32 cellular contexts compared by ENCODE assay signal in the genomic region with DNA sequence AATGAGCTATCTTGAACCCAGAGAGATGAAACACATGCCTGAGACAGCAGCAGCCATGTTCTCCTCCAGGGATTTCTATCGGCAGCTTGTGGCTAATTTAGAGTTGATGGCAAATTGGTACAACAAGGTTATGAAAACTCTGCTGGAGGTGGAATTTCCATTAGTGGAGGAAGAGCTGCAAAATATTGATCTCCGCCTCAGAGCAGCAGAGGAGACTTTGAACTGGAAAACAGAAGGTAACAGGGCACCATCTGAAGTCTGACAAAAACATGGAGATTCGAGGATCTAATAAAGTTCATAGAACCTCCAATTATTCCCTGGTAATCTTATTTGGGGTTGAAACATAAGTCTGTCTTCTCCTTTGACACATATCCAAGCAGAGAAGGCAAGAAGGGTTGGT. TPM values are rescaled to one million over a fixed set of nuclear protein-coding genes. Genes with fewer than 3 reads are reported as not detected.
"Had no signal": no experiment of that assay in that cellular context is flagged by ENCODE, and none has a peak within 500 bp of the region (broad histone marks: within the 10 kb centered on the region; RNA-seq: fewer than 3 reads in every experiment).

No MANE protein-coding gene starts in this region.

- DNase-seq: natural killer cell; occipital lobe; ovary; posterior cingulate gyrus; psoas muscle; right cardiac atrium; spleen; stimulated activated CD4-positive, alpha-beta T cell treated with anti-CD3 and anti-CD28 coated beads, Interleukin-12 subunit alpha, Interleukin-12 subunit beta, amount 100 ng/mL, for 4 hours; stimulated activated CD4-positive, alpha-beta T cell treated with anti-CD3 and anti-CD28 coated beads, Interleukin-1b, Interleukin-23, amount 100 ng/mL, for 48 hours; stimulated activated CD4-positive, alpha-beta T cell treated with anti-CD3 and anti-CD28 coated beads, Interleukin-4, amount 100 ng/mL, for 1 hour; stimulated activated CD4-positive, alpha-beta T cell treated with anti-CD3 and anti-CD28 coated beads, Interleukin-4, amount 100 ng/mL, for 4 hours; stimulated activated CD8-positive, alpha-beta memory T cell treated with anti-CD3 and anti-CD28 coated beads, Interleukin-4, amount 100 ng/mL, for 48 hours; stimulated activated naive CD4-positive, alpha-beta T cell; stimulated activated naive CD8-positive, alpha-beta T cell treated with anti-CD3 and anti-CD28 coated beads, Interleukin-15, amount 100 ng/mL, for 72 hours; stimulated activated naive CD8-positive, alpha-beta T cell treated with anti-CD3 and anti-CD28 coated beads, Interleukin-15, Interleukin-2, amounts not matched to agents 100 U/mL and 50 U/mL, for 24 hours; substantia nigra; testis; tibial artery; transverse colon; upper lobe of right lung; uterus had no signal

- H3K27me3 Mint-ChIP-seq: progenitor cell of endocrine pancreas; stimulated activated memory B cell treated with anti-CD40 and anti-IgM and Interleukin-4, amounts not matched to agents 10 μg/mL and 1 μg/mL and 100 μg/mL, for 72 hours; stimulated activated naive CD8-positive, alpha-beta T cell treated with anti-CD3 and anti-CD28 coated beads, Interleukin-15, amount 100 ng/mL, for 72 hours; type B pancreatic cell had no signal

- H3K27ac Mint-ChIP-seq: natural killer cell; nephron; neural progenitor cell; progenitor cell of endocrine pancreas; stimulated activated memory B cell treated with anti-CD40 and anti-IgM and Interleukin-4, amounts not matched to agents 10 μg/mL and 1 μg/mL and 100 μg/mL, for 72 hours; stimulated activated naive CD8-positive, alpha-beta T cell treated with anti-CD3 and anti-CD28 coated beads, Interleukin-15, amount 100 ng/mL, for 72 hours; type B pancreatic cell had no signal

- H3K4me1 ChIP-seq: neural progenitor cell, parathyroid adenoma, psoas muscle, spleen, suprapubic skin, testis, tibial artery, transverse colon, upper lobe of right lung, uterus had no signal

- H3K36me3 ChIP-seq: neural progenitor cell, ovary, spleen, suprapubic skin, tibial artery, transverse colon, upper lobe of right lung, uterus had no signal

- H3K27me3 ChIP-seq: neural progenitor cell, ovary, spleen, suprapubic skin, testis, tibial artery, transverse colon, upper lobe of right lung, uterus had no signal

- H3K4me3 Mint-ChIP-seq: natural killer cell; nephron; neural progenitor cell; stimulated activated memory B cell treated with anti-CD40 and anti-IgM and Interleukin-4, amounts not matched to agents 10 μg/mL and 1 μg/mL and 100 μg/mL, for 72 hours; stimulated activated naive CD8-positive, alpha-beta T cell treated with anti-CD3 and anti-CD28 coated beads, Interleukin-15, amount 100 ng/mL, for 72 hours; type B pancreatic cell had no signal

- ATAC-seq: natural killer cell; psoas muscle; right cardiac atrium; sciatic nerve; stimulated activated memory B cell treated with anti-CD40 and anti-IgM and Interleukin-4, amounts not matched to agents 10 μg/mL and 1 μg/mL and 100 μg/mL, for 72 hours; stimulated activated naive CD8-positive, alpha-beta T cell treated with anti-CD3 and anti-CD28 coated beads, Interleukin-15, amount 100 ng/mL, for 72 hours; stimulated activated naive CD8-positive, alpha-beta T cell treated with anti-CD3 and anti-CD28 coated beads, Interleukin-15, Interleukin-2, amounts not matched to agents 100 U/mL and 50 U/mL, for 24 hours; upper lobe of right lung had no signal

- H3K27ac ChIP-seq: neural progenitor cell, ovary, parathyroid adenoma, psoas muscle, skin epidermis, spleen, suprapubic skin, testis, tibial artery, transverse colon, upper lobe of right lung, uterus had no signal

- H3K36me3 Mint-ChIP-seq: natural killer cell; neural progenitor cell; stimulated activated memory B cell treated with anti-CD40 and anti-IgM and Interleukin-4, amounts not matched to agents 10 μg/mL and 1 μg/mL and 100 μg/mL, for 72 hours; type B pancreatic cell had no signal

- H3K4me3 ChIP-seq: neural progenitor cell, ovary, psoas muscle, skin epidermis, smooth muscle cell, spleen, suprapubic skin, testis, tibial artery, transverse colon, upper lobe of right lung, uterus had no signal

- H3K9me3 Mint-ChIP-seq: nephron, type B pancreatic cell had no signal

- H3K9me3 ChIP-seq: ovary, psoas muscle, spleen, suprapubic skin, testis, tibial artery, transverse colon, upper lobe of right lung, uterus had no signal

- H3K4me1 Mint-ChIP-seq: natural killer cell; nephron; neural progenitor cell; stimulated activated memory B cell treated with anti-CD40 and anti-IgM and Interleukin-4, amounts not matched to agents 10 μg/mL and 1 μg/mL and 100 μg/mL, for 72 hours; stimulated activated naive CD8-positive, alpha-beta T cell treated with anti-CD3 and anti-CD28 coated beads, Interleukin-15, amount 100 ng/mL, for 72 hours had no signal

RNA-seq across cellular contexts. Expression of gene DNAH9, which starts 52.8 kb away (rescaled TPM):
- total RNA-seq: natural killer cell, osteoblast, psoas muscle had no signal
